In the genomic region with DNA sequence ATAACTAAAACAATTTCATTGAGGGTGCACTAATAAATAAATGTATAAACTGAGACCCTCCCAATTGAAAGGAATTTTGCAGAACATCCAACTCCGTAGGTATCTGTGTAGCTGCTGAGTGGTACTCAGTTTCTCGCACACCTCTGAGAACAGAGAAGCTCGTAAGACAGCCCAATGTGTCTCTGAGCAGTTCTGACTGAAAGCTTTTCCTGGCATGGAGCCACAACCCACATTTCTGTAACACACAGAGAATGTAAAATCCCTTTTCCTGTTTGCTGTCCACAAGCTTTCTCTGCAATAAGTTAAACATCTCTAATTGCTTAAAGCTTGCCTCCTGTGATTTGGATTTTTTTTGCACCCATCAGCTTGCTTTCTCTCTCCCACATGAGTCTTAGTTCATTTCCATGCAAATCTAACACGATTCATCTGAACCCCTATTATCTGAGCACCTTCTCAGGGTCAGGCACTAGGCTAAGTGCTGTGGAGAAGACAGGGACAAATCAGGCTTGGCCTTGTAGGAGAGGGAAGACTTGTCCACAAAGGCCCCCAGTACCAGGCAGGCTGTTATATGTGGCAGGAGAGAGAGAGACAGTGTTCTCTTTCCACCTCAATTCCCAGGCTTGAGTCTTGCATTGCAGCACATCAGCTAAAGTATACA, we compare ENCODE assay signal across 10 cellular contexts. TPM values are rescaled to one million over a fixed set of nuclear protein-coding genes. Genes with fewer than 3 reads are reported as not detected.
DNase-seq lines count a peak whose midpoint lies in the region; ATAC-seq, FAIRE-seq and TF ChIP-seq lines count a peak whose summit lies in the region.
"Had no signal": no experiment of that assay in that cellular context is flagged by ENCODE, and none has a peak within 500 bp of the region (broad histone marks: within the 10 kb centered on the region; RNA-seq: fewer than 3 reads in every experiment).

No MANE protein-coding gene starts in this region.

- DNase-seq in left ventricle myocardium superior (no peak), left ventricle myocardium inferior (no peak), SJCRH30 (peak; percentile 51 to 72), fibroblast of pulmonary artery (ENCODE audit: low read depth) (peak; percentile 83), urothelium cell line (ENCODE audit: low spot score) (peak; percentile 59), NCI-H1105 treated with DMSO at 0.1 percent for 48 hours (lab: John Stamatoyannopoulos, UW) (no peak), SKM-1 (lab: John Stamatoyannopoulos, UW; ENCODE audit: unreplicated experiment) (no peak)
- DNase-seq: pancreas had no signal

- H3K27ac ChIP-seq in left ventricle myocardium inferior (replicated peaks) (no peak overlapping the region), SJCRH30 (no peak overlapping the region)
- H3K27ac ChIP-seq: pancreas had no signal

- no peak for FAIRE-seq in urothelium cell line (lab: Jason Lieb, UNC)
- FAIRE-seq: pancreas had no signal

- H3K4me3 ChIP-seq in left ventricle myocardium inferior (no peak overlapping the region), SJCRH30 (no peak overlapping the region), fibroblast of pulmonary artery (replicated peaks; ENCODE audit: low read depth, low read length) (no peak overlapping the region)
- H3K4me3 ChIP-seq: pancreas had no signal

- peaks cover 18% of the 10 kb centered on the region for H3K9me3 ChIP-seq in left ventricle myocardium inferior (replicated peaks)
- peaks cover 3% of the 10 kb centered on the region; the same call in 1 of the 2 replicates for H3K9me3 ChIP-seq in SJCRH30 (replicated peaks)
- H3K9me3 ChIP-seq: pancreas had no signal

- TF ChIP-seq CTCF in left ventricle myocardium inferior (IDR thresholded peaks at IDR 0.05; ENCODE audit: borderline replicate concordance) (no peak), fibroblast of pulmonary artery (IDR thresholded peaks at IDR 0.05; ENCODE audit: low read length, missing control alignments) (no peak)

- H3K4me1 ChIP-seq in left ventricle myocardium inferior (peaks cover 22% of the 10 kb centered on the region), SJCRH30 (peaks cover 9% of the 10 kb centered on the region)
- H3K4me1 ChIP-seq: pancreas had no signal

- intact Hi-C loops in left ventricle myocardium superior (cut with micrococcal nuclease), result no loop called here
- intact Hi-C loops in left ventricle myocardium inferior (cut with micrococcal nuclease), result no loop called here

- no peaks in the 10 kb centered on the region for H3K27me3 ChIP-seq in left ventricle myocardium inferior (ENCODE audit: low read depth)
- no peaks in the 10 kb centered on the region for H3K27me3 ChIP-seq in SJCRH30
- H3K27me3 ChIP-seq: pancreas had no signal

- ATAC-seq in left ventricle myocardium superior, result peak; percentile 17
- no peak for ATAC-seq in GM21786 (IDR thresholded peaks at IDR 0.05; ENCODE audit: unreplicated experiment)
- ATAC-seq: Panc1 had no signal

- H3K36me3 ChIP-seq in left ventricle myocardium inferior, result no peaks in the 10 kb centered on the region
- no peaks in the 10 kb centered on the region for H3K36me3 ChIP-seq in SJCRH30
- H3K36me3 ChIP-seq: pancreas had no signal

RNA-seq across cellular contexts. Expression of gene COL15A1, which starts 44.2 kb away (rescaled TPM):
- total RNA-seq in left ventricle myocardium superior, result 47.2 TPM
- 45.4 TPM for total RNA-seq in left ventricle myocardium inferior
- total RNA-seq in SJCRH30 (2014; rRNA removed; shearing (Covaris generic)), result 7.5 and 7.6 TPM in 2 replicates

Comparison
In these comparisons a context has a peak if more than half of its experiments do, and no peak if none do; other contexts are left out.
1. DNase-seq: peak in SJCRH30 (2 of 2), fibroblast of pulmonary artery (single experiment) and urothelium cell line (single experiment); none in left ventricle myocardium superior (single experiment), left ventricle myocardium inferior (single experiment), NCI-H1105 treated with DMSO at 0.1 percent for 48 hours (single experiment) and SKM-1 (single experiment).